In genomic region chr6:75217203-75217602, GRCh38 we compare ENCODE assay signal across 15 cellular contexts. TPM values are rescaled to one million over a fixed set of nuclear protein-coding genes. Genes with fewer than 3 reads are reported as not detected.
DNase-seq lines count a peak whose midpoint lies in the region; ATAC-seq and TF ChIP-seq lines count a peak whose summit lies in the region.
"Had no signal": no experiment of that assay in that cellular context is flagged by ENCODE, and none has a peak within 500 bp of the region (broad histone marks: within the 10 kb centered on the region; RNA-seq: fewer than 3 reads in every experiment).

No MANE protein-coding gene starts in this region.

- DNase-seq in AG08395 (ENCODE audit: low spot score) (peak; percentile 65), LHCN-M2 (ENCODE audit: low read depth) (peak; percentile 66), choroid plexus epithelial cell (ENCODE audit: low read depth) (peak; percentile 67), left lung (no peak), posterior cingulate gyrus (no peak), uterus (no peak), T-helper 9 cell (no peak)
- DNase-seq: activated CD8-positive, alpha-beta memory T cell treated with anti-CD3 and anti-CD28 coated beads for 24 hours; BE2C; hippocampal formation; Karpas-422; NCI-H446 treated with DMSO at 0.1 percent for 48 hours had no signal

- H3K36me3 ChIP-seq in left lung, result no peaks in the 10 kb centered on the region
- no peaks in the 10 kb centered on the region for H3K36me3 ChIP-seq in uterus
- H3K36me3 ChIP-seq: BE2C, neutrophil had no signal

- H3K27me3 ChIP-seq in left lung (no peaks in the 10 kb centered on the region), uterus (no peaks in the 10 kb centered on the region)
- H3K27me3 ChIP-seq: BE2C had no signal

- H3K4me1 ChIP-seq in left lung (no peaks in the 10 kb centered on the region), uterus (peaks cover 0 to 5% of the 10 kb centered on the region in 2 donors)
- H3K4me1 ChIP-seq: BE2C had no signal

- peak; percentile 23 for ATAC-seq in left lung
- no peak for ATAC-seq in GM18517 (IDR thresholded peaks at IDR 0.05; ENCODE audit: unreplicated experiment)

- H3K4me3 ChIP-seq in choroid plexus epithelial cell (ENCODE audit: low read depth, low read length) (no peak overlapping the region), left lung (no peak overlapping the region), uterus (no peak overlapping the region)
- H3K4me3 ChIP-seq: SK-N-MC had no signal

- H3K9me3 ChIP-seq in left lung (no peaks in the 10 kb centered on the region), uterus (no peaks in the 10 kb centered on the region)
- H3K9me3 ChIP-seq: BE2C, neutrophil had no signal

- TF ChIP-seq CTCF in choroid plexus epithelial cell (conservative IDR thresholded peaks at IDR 0.05; ENCODE audit: low read depth, low read length) (no peak), left lung (IDR thresholded peaks at IDR 0.05) (no peak), uterus (IDR thresholded peaks at IDR 0.05) (no peak)

- intact Hi-C loops in left lung (cut with DNase I), result no loop called here
- intact Hi-C loops in posterior cingulate gyrus (cut with DNase I), result no loop called here
- intact Hi-C loops in uterus (cut with DNase I; ENCODE audit: low total_unique reads), result loop anchor here (10.0 kb wide), 2 partner anchors 1122 to 1362 kb away; no protein-coding TSS in a partner anchor

- H3K27ac ChIP-seq in left lung (peak overlapping the region in 1 of 2 donors; percentile 33), uterus (peak overlapping the region in 1 of 2 donors; percentile 3)
- H3K27ac ChIP-seq: neutrophil, SK-N-MC had no signal

- no peak for TF ChIP-seq POLR2A in uterus (IDR thresholded peaks at IDR 0.05)

RNA-seq across cellular contexts. Expression of gene COL12A1, which starts 11.3 kb away (rescaled TPM):
- total RNA-seq in LHCN-M2 (2014; rRNA removed) (29.0 and 31.5 TPM in 2 replicates), left lung (10 to 100 TPM; 26.5 to 74.3 TPM), uterus (100 to 1,000 TPM; 136 to 423 (median 275) TPM)
- 23.4 TPM for polyA plus RNA-seq in LHCN-M2 (2012)

RNA-seq across cellular contexts. Expression of gene COX7A2, which starts 26.4 kb away (rescaled TPM):
- total RNA-seq in LHCN-M2 (2014; rRNA removed), result 505 and 1,196 TPM in 2 replicates
- polyA plus RNA-seq in LHCN-M2 (2012), result 729 TPM
- 100 to 1,000 TPM; 316 to 322 TPM for total RNA-seq in left lung
- 1,000 to 10,000 TPM in 1 of 4 donors, 100 to 1,000 TPM in 2, 10 to 100 TPM in 1; 58.5 to 1,788 (median 211) TPM for total RNA-seq in uterus

Comparison
In these comparisons a context has a peak if more than half of its experiments do, and no peak if none do; other contexts are left out.
1. DNase-seq: peak in AG08395 (single experiment), LHCN-M2 (single experiment) and choroid plexus epithelial cell (single experiment); none in left lung (0 of 2), posterior cingulate gyrus (0 of 10), uterus (0 of 2) and T-helper 9 cell (single experiment).